ENCODE assay signal across 16 cellular contexts in genomic region chr12:34396006-34396860, GRCh38.
A peak's percentile ranks its signal among the peaks of the same experiment; 100 is the strongest.
DNase-seq lines count a peak whose midpoint lies in the region; ATAC-seq, FAIRE-seq and TF ChIP-seq lines count a peak whose summit lies in the region.
"Had no signal": no experiment of that assay in that cellular context is flagged by ENCODE, and none has a peak within 500 bp of the region (broad histone marks: within the 10 kb centered on the region; RNA-seq: fewer than 3 reads in every experiment).

No MANE protein-coding gene starts in this region.

- peaks cover 5 to 92% (median 43%) of the 10 kb centered on the region in 11 experiments; a peak in 19 of 22 replicates for H3K9me3 ChIP-seq in BLaER1 treated with 17β-estradiol and CSF1 and Interleukin-3, amounts not matched to agents 10 nM and 100 nM (replicated peaks in 1 of 11)
- H3K9me3 ChIP-seq in RWPE2 (ENCODE audit: severe bottlenecking) (peaks cover 5% of the 10 kb centered on the region), heart left ventricle (peaks cover 0 to 36% (median 2%) of the 10 kb centered on the region in 12 donors)

- H3K4me3 Mint-ChIP-seq in progenitor cell of endocrine pancreas (ENCODE audit: low read depth), result no peak overlapping the region
- H3K4me3 Mint-ChIP-seq: activated CD4-positive, alpha-beta T cell treated with anti-CD3 and anti-CD28 coated beads, Interleukin-2, amount 10 ng/mL, durations not matched to agents 7 days and 5 days; CD4-positive, CD25-positive, alpha-beta regulatory T cell had no signal

- no peaks in the 10 kb centered on the region for H3K4me1 Mint-ChIP-seq in progenitor cell of endocrine pancreas (ENCODE audit: low read depth)
- H3K4me1 Mint-ChIP-seq: activated CD4-positive, alpha-beta T cell treated with anti-CD3 and anti-CD28 coated beads, Interleukin-2, amount 10 ng/mL, durations not matched to agents 7 days and 5 days; CD4-positive, CD25-positive, alpha-beta regulatory T cell had no signal

- peaks cover 0 to 59% (median 37%) of the 10 kb centered on the region in 10 experiments; a peak in 15 of 20 replicates for H3K4me1 ChIP-seq in BLaER1 treated with 17β-estradiol and CSF1 and Interleukin-3, amounts not matched to agents 10 nM and 100 nM
- no peaks in the 10 kb centered on the region for H3K4me1 ChIP-seq in RWPE2 (ENCODE audit: insufficient read depth, poor library complexity, severe bottlenecking)
- H3K4me1 ChIP-seq in heart left ventricle, result no peaks in the 10 kb centered on the region

- ATAC-seq in RWPE2 (ENCODE audit: low read depth) (no peak), heart left ventricle (no peak), GM18870 (IDR thresholded peaks at IDR 0.05; ENCODE audit: unreplicated experiment) (no peak)

- H3K9ac ChIP-seq in BLaER1 treated with 17β-estradiol and CSF1 and Interleukin-3, amounts not matched to agents 10 nM and 100 nM, result no peak overlapping the region

- H3K4me3 ChIP-seq in BLaER1 treated with 17β-estradiol and CSF1 and Interleukin-3, amounts not matched to agents 10 nM and 100 nM, result no peak overlapping the region
- no peak overlapping the region for H3K4me3 ChIP-seq in RWPE2 (ENCODE audit: severe bottlenecking)
- no peak overlapping the region for H3K4me3 ChIP-seq in heart left ventricle

- no peaks in the 10 kb centered on the region for H3K27me3 Mint-ChIP-seq in progenitor cell of endocrine pancreas
- H3K27me3 Mint-ChIP-seq: activated CD4-positive, alpha-beta T cell treated with anti-CD3 and anti-CD28 coated beads, Interleukin-2, amount 10 ng/mL, durations not matched to agents 7 days and 5 days; CD4-positive, CD25-positive, alpha-beta regulatory T cell had no signal

- H3K4me2 ChIP-seq in BLaER1 treated with 17β-estradiol and CSF1 and Interleukin-3, amounts not matched to agents 10 nM and 100 nM, result peak overlapping the region in 9 of 11 experiments; percentile 35 to 88 (median 70); a peak in 17 of 22 replicates

- 0 out of 22 replicates have a peak, but pooled peaks cover 0 to 4% (median 0%) of the 10 kb centered on the region in 11 experiments for H3K27me3 ChIP-seq in BLaER1 treated with 17β-estradiol and CSF1 and Interleukin-3, amounts not matched to agents 10 nM and 100 nM
- H3K27me3 ChIP-seq in RWPE2 (ENCODE audit: insufficient read depth, poor library complexity, severe bottlenecking) (no peaks in the 10 kb centered on the region), heart left ventricle (peaks cover 0 to 14% (median 0%) of the 10 kb centered on the region in 9 donors)

- H4K20me1 ChIP-seq in BLaER1 treated with 17β-estradiol and CSF1 and Interleukin-3, amounts not matched to agents 10 nM and 100 nM, result 0 out of 22 replicates have a peak, but pooled peaks cover 0 to 4% (median 0%) of the 10 kb centered on the region in 11 experiments

- TF ChIP-seq CTCF in RWPE2 (IDR thresholded peaks at IDR 0.05; ENCODE audit: poor library complexity, severe bottlenecking), result no peak
- no peak for TF ChIP-seq CTCF in heart left ventricle (IDR thresholded peaks at IDR 0.05)
- TF ChIP-seq CTCF in progenitor cell of endocrine pancreas (IDR thresholded peaks at IDR 0.05; ENCODE audit: unreplicated experiment), result no peak

- no peaks in the 10 kb centered on the region for H3K36me3 ChIP-seq in BLaER1 treated with 17β-estradiol and CSF1 and Interleukin-3, amounts not matched to agents 10 nM and 100 nM
- H3K36me3 ChIP-seq in RWPE2 (ENCODE audit: low read depth), result no peaks in the 10 kb centered on the region
- no peaks in the 10 kb centered on the region for H3K36me3 ChIP-seq in heart left ventricle

- intact Hi-C loops in heart left ventricle (cut with DNase I), result no loop called here

- no peak overlapping the region for H3K27ac Mint-ChIP-seq in progenitor cell of endocrine pancreas
- H3K27ac Mint-ChIP-seq: activated CD4-positive, alpha-beta T cell treated with anti-CD3 and anti-CD28 coated beads, Interleukin-2, amount 10 ng/mL, durations not matched to agents 7 days and 5 days; CD4-positive, CD25-positive, alpha-beta regulatory T cell had no signal

- 55 to 67% (median 57%) methylated on average over 27 of the region's 27 CpGs for WGBS in heart left ventricle, 4 donors

- H3K36me3 Mint-ChIP-seq in progenitor cell of endocrine pancreas (ENCODE audit: insufficient read depth), result peaks cover 4% of the 10 kb centered on the region
- H3K36me3 Mint-ChIP-seq: CD4-positive, CD25-positive, alpha-beta regulatory T cell had no signal

- peak; percentile 31 for DNase-seq in RWPE2 (ENCODE audit: low spot score)
- peak in 4 of 5 donors; percentile 5 to 37 (median 7) for DNase-seq in heart left ventricle
- DNase-seq in progenitor cell of endocrine pancreas (ENCODE audit: low spot score, unreplicated experiment), result peak; percentile 9
- DNase-seq in NCI-H2227 (lab: John Stamatoyannopoulos, UW; ENCODE audit: unreplicated experiment), result no peak
- DNase-seq in NOMO-1 treated with dmso at 0.1 percent for 144 hours (lab: John Stamatoyannopoulos, UW; ENCODE audit: unreplicated experiment), result no peak
- no peak for DNase-seq in GM19239 (ENCODE audit: insufficient read length, low spot score)
- DNase-seq: activated CD4-positive, alpha-beta T cell treated with anti-CD3 and anti-CD28 coated beads, Interleukin-2, amount 10 ng/mL, durations not matched to agents 7 days and 5 days; amygdala; CD4-positive, CD25-positive, alpha-beta regulatory T cell; HCEC 1CT; hippocampal formation; midbrain; NCI-H1436 had no signal

- H3K9me3 Mint-ChIP-seq in progenitor cell of endocrine pancreas (ENCODE audit: low read depth), result peaks cover 52% of the 10 kb centered on the region

- no peak overlapping the region for H3K27ac ChIP-seq in BLaER1 treated with 17β-estradiol and CSF1 and Interleukin-3, amounts not matched to agents 10 nM and 100 nM
- H3K27ac ChIP-seq in RWPE2 (ENCODE audit: poor library complexity, severe bottlenecking), result no peak overlapping the region
- no peak overlapping the region for H3K27ac ChIP-seq in heart left ventricle

- no peak for TF ChIP-seq POLR2A in heart left ventricle (IDR thresholded peaks at IDR 0.05)

- FAIRE-seq in GM19239 (lab: Jason Lieb, UNC), result no peak
- FAIRE-seq: endometrium had no signal

Comparison
In these comparisons a context has a peak if more than half of its experiments do, and no peak if none do; other contexts are left out.
1. DNase-seq: peak in RWPE2 (single experiment), heart left ventricle (4 of 5) and progenitor cell of endocrine pancreas (single experiment); none in NCI-H2227 (single experiment), NOMO-1 treated with dmso at 0.1 percent for 144 hours (single experiment) and GM19239 (single experiment).